Comparison of ENCODE assay signal across 10 cellular contexts in the genomic region with DNA sequence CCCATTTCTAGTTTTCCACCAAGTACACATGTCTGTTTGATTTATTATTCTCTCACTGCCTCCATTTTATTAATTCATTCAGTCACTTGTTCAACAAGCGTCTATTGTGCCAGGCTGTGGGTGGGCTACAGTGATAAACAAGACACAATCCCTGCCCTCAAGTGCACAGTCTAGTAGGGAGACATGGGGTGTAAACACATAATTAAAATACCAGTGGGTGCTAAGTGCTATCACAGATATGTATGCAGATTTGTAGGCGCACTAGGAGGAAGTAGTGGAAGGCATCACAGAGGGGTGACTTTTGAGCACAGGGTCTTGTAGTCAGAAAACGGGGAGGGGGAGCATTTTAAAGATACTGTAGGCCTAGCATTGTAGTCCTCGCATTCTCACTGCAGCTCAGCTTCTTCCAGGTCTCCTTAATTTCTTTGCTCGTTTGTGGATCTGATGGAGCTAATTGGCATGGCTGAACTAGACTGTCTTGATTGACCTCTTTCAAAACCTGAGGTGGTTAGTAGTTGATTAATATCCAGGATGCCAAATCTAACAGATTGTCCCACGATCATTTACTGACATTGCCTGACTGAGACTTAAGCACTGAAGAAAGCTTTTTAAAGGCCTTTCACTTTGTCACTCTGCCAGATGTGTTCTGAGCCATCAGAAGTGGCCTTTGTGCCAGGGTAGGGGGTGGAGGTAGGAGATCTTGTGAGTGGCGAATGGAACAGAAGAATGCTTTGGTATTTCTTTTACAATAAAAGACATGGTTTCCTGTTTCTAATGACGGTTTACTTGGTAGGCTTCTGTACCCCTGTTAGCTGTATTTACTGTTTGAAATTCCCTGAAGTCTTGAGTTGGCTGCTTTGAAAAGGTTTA.
DNase-seq lines count a peak whose midpoint lies in the region; ATAC-seq and FAIRE-seq lines count a peak whose summit lies in the region.
"Had no signal": no experiment of that assay in that cellular context is flagged by ENCODE, and none has a peak within 500 bp of the region (broad histone marks: within the 10 kb centered on the region; RNA-seq: fewer than 3 reads in every experiment).

No MANE protein-coding gene starts in this region.

- no peak overlapping the region for H2BK12ac ChIP-seq in neuronal stem cell (ENCODE audit: low read length)

- H3K4me2 ChIP-seq in neuronal stem cell (ENCODE audit: insufficient read depth, low read length, poor library complexity, severe bottlenecking), result peak overlapping the region; percentile 29

- H2BK120ac ChIP-seq in neuronal stem cell (ENCODE audit: low read depth, low read length), result no peak overlapping the region

- H3K23ac ChIP-seq in neuronal stem cell (ENCODE audit: low read depth, low read length, poor library complexity), result no peak overlapping the region

- DNase-seq in DMS79 treated with DMSO at 0.1 percent for 48 hours (lab: John Stamatoyannopoulos, UW) (peak; percentile 74), NCI-H446 treated with DMSO at 0.1 percent for 48 hours (lab: John Stamatoyannopoulos, UW) (peak; percentile 38), neuronal stem cell (ENCODE audit: low spot score) (peak; percentile 24), RCC 7860 (ENCODE audit: low spot score) (no peak), NCI-H2081 (lab: John Stamatoyannopoulos, UW) (no peak)
- DNase-seq in activated CD8-positive, alpha-beta memory T cell treated with anti-CD3 and anti-CD28 coated beads, Interleukin-2, amount 50 U/mL, for 48 hours, result no peak
- DNase-seq: GDM1 had no signal

- no peak overlapping the region for H4K91ac ChIP-seq in neuronal stem cell (ENCODE audit: low read depth, low read length, poor library complexity)

- no peak overlapping the region for H2AFZ ChIP-seq in neuronal stem cell (ENCODE audit: low read length)

- H3K14ac ChIP-seq in neuronal stem cell (ENCODE audit: low read length), result no peak overlapping the region

- H2BK5ac ChIP-seq in neuronal stem cell (ENCODE audit: low read length), result no peak overlapping the region

- H3K36me3 ChIP-seq in ectodermal cell (ENCODE audit: control insufficient read depth, insufficient read depth, low read length), result no peaks in the 10 kb centered on the region
- H3K36me3 ChIP-seq in neuronal stem cell (replicated peaks in 1 of 2; ENCODE audit: control insufficient read depth in 2 of 2, insufficient read depth in 2 of 2, low read length in 2 of 2), result peaks cover 0 to 7% of the 10 kb centered on the region in 2 donors

- FAIRE-seq in RCC 7860 (lab: Jason Lieb, UNC), result no peak
- FAIRE-seq: urothelium cell line had no signal

- no peaks in the 10 kb centered on the region for H3K79me1 ChIP-seq in neuronal stem cell (ENCODE audit: low read depth, low read length)

- no peak for ATAC-seq in HG02852 (IDR thresholded peaks at IDR 0.05; ENCODE audit: unreplicated experiment)

- H4K8ac ChIP-seq in neuronal stem cell (ENCODE audit: low read depth, low read length), result no peak overlapping the region

- H3K27me3 ChIP-seq in ectodermal cell (ENCODE audit: control insufficient read depth, insufficient read depth, low read length, poor library complexity, severe bottlenecking) (no peaks in the 10 kb centered on the region), neuronal stem cell (ENCODE audit: control insufficient read depth in 3 of 3, insufficient read depth in 3 of 3, low read depth in 1 of 3, low read length in 3 of 3) (no peaks in the 10 kb centered on the region)

- H3K27ac ChIP-seq in ectodermal cell (ENCODE audit: insufficient read depth, low read depth, low read length, poor library complexity, severe bottlenecking), result peak overlapping the region; percentile 61
- H3K27ac ChIP-seq in neuronal stem cell (replicated peaks; ENCODE audit: low read length), result peak overlapping the region; percentile 77

- no peaks in the 10 kb centered on the region for H3K9me3 ChIP-seq in ectodermal cell (ENCODE audit: control insufficient read depth, low read length)
- no peaks in the 10 kb centered on the region for H3K9me3 ChIP-seq in neuronal stem cell (replicated peaks in 1 of 2; ENCODE audit: control insufficient read depth in 2 of 2, insufficient read depth in 1 of 2, low read depth in 1 of 2, low read length in 2 of 2)

- no peak overlapping the region for H3K4ac ChIP-seq in neuronal stem cell (ENCODE audit: low read length)

- H3K18ac ChIP-seq in neuronal stem cell (ENCODE audit: low read length), result no peak overlapping the region

- H2BK15ac ChIP-seq in neuronal stem cell (ENCODE audit: low read length), result no peak overlapping the region

- H3K4me1 ChIP-seq in ectodermal cell (ENCODE audit: control insufficient read depth, insufficient read depth, low read length), result peaks cover 24% of the 10 kb centered on the region
- H3K4me1 ChIP-seq in neuronal stem cell (ENCODE audit: control insufficient read depth in 2 of 2, insufficient read depth in 1 of 2, low read depth in 1 of 2, low read length in 2 of 2), result peaks cover 25 to 37% of the 10 kb centered on the region in 2 donors

- H3K4me3 ChIP-seq in ectodermal cell (ENCODE audit: insufficient read depth, low read depth, low read length) (no peak overlapping the region), neuronal stem cell (ENCODE audit: low read length in 2 of 2) (no peak overlapping the region)

- WGBS in ectodermal cell, 2 experiments, result 42 to 46% methylated on average over 8 of the region's 8 CpGs
- no CpG with 5 or more reads among the region's 8 CpGs for WGBS in neuronal stem cell (ENCODE audit: extremely low coverage in 2 of 2, insufficient read length in 2 of 2, insufficient replicate concordance in 1 of 2), 2 donors

- no peak overlapping the region for H2AK5ac ChIP-seq in neuronal stem cell (ENCODE audit: low read depth, low read length)

- H3K9ac ChIP-seq in neuronal stem cell (ENCODE audit: low read depth, low read length, poor library complexity), result no peak overlapping the region

Comparison
In these comparisons a context has a peak if more than half of its experiments do, and no peak if none do; other contexts are left out.
1. DNase-seq: peak in DMS79 treated with DMSO at 0.1 percent for 48 hours (single experiment), NCI-H446 treated with DMSO at 0.1 percent for 48 hours (single experiment) and neuronal stem cell (single experiment); none in RCC 7860 (single experiment), activated CD8-positive, alpha-beta memory T cell treated with anti-CD3 and anti-CD28 coated beads, Interleukin-2, amount 50 U/mL, for 48 hours (single experiment) and NCI-H2081 (0 of 2).